ENCODE assay signal across 12 cellular contexts in the genomic region with DNA sequence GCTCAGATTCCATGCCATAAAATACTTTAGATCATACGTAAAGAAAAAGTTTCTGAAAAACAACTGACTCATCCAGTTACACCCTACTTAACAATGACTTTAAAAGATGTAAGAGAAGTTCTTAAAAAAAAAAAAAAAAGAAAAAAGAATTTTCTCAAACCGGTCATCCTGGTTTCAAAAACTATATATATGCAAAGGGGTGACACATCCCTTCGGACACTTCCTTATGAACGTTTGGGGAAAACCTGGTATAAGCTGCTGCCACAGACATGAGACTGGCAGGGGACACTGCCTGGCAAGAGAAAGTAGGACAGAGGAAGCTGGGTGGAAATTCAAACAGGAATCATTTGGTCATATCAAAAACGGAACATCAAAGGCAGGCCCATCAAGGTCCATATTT.
A peak's percentile ranks its signal among the peaks of the same experiment; 100 is the strongest.
DNase-seq lines count a peak whose midpoint lies in the region; ATAC-seq and TF ChIP-seq lines count a peak whose summit lies in the region.
"Had no signal": no experiment of that assay in that cellular context is flagged by ENCODE, and none has a peak within 500 bp of the region (broad histone marks: within the 10 kb centered on the region; RNA-seq: fewer than 3 reads in every experiment).

No MANE protein-coding gene starts in this region.

- DNase-seq in AG08396 (ENCODE audit: low spot score) (peak; percentile 26), PC-3 (peak; percentile 80), non-pigmented ciliary epithelial cell (ENCODE audit: low read depth) (peak; percentile 36), erythroblast (lab: John Stamatoyannopoulos, UW) (no peak), D341Med (ENCODE audit: low spot score) (no peak), GM13976 (ENCODE audit: low spot score) (no peak), MM.1S (no peak)
- DNase-seq: activated gamma-delta T cell; CD4-positive, CD25-positive, alpha-beta regulatory T cell; NCI-H1092 treated with DMSO at 0.1 percent for 48 hours; WERI-Rb-1 had no signal

- peak overlapping the region; percentile 89 for H3K27ac ChIP-seq in PC-3 (ENCODE audit: low read length)
- no peak overlapping the region for H3K27ac ChIP-seq in MM.1S (ENCODE audit: low read length)
- H3K27ac ChIP-seq: WERI-Rb-1 had no signal

- H2AFZ ChIP-seq in PC-3 (ENCODE audit: low read length) (no peak overlapping the region), MM.1S (ENCODE audit: low read length) (no peak overlapping the region)

- TF ChIP-seq CTCF in PC-3 (conservative IDR thresholded peaks at IDR 0.05; ENCODE audit: low read depth, low read length) (no peak), GM13976 (IDR thresholded peaks at IDR 0.05; ENCODE audit: borderline replicate concordance, control extremely low read depth, extremely low read depth, insufficient read depth, missing control alignments) (no peak), MM.1S (IDR thresholded peaks at IDR 0.05; ENCODE audit: low read length) (no peak)

- H3K27me3 ChIP-seq in PC-3 (ENCODE audit: low read length) (no peaks in the 10 kb centered on the region), MM.1S (replicated peaks; ENCODE audit: insufficient read depth, low read length) (no peaks in the 10 kb centered on the region)

- peak overlapping the region; percentile 69 for H3K4me2 ChIP-seq in PC-3 (ENCODE audit: low read length)
- no peak overlapping the region for H3K4me2 ChIP-seq in MM.1S (ENCODE audit: low read depth, low read length)

- H3K79me2 ChIP-seq in PC-3 (ENCODE audit: low read length), result peaks cover 15% of the 10 kb centered on the region
- no peaks in the 10 kb centered on the region for H3K79me2 ChIP-seq in MM.1S (ENCODE audit: low read length)

- peaks cover 29% of the 10 kb centered on the region for H3K4me1 ChIP-seq in PC-3 (ENCODE audit: insufficient read depth, low read length)
- H3K4me1 ChIP-seq in MM.1S (ENCODE audit: low read length), result no peaks in the 10 kb centered on the region

- CTCF ChIA-PET in PC-3 (lab: Charles Lee), result interaction anchor here (0.7 kb wide), 1 partner anchor 167 kb away, joined by 3 read pairs; no protein-coding TSS in a partner anchor

- intact Hi-C loops in PC-3 (cut with micrococcal nuclease), result no loop called here

- H4K20me1 ChIP-seq in PC-3 (ENCODE audit: low read length), result no peaks in the 10 kb centered on the region
- H4K20me1 ChIP-seq in MM.1S (ENCODE audit: insufficient read depth, low read length), result no peaks in the 10 kb centered on the region

- no peaks in the 10 kb centered on the region for H3K9me3 ChIP-seq in PC-3 (ENCODE audit: low read length)
- no peaks in the 10 kb centered on the region for H3K9me3 ChIP-seq in MM.1S (replicated peaks; ENCODE audit: insufficient read depth, low read length)

- peak; percentile 96 for ATAC-seq in PC-3
- ATAC-seq in esophagus mucosa, result peak; percentile 98

- H3K9ac ChIP-seq in PC-3 (ENCODE audit: low read length) (peak overlapping the region; percentile 58), MM.1S (ENCODE audit: low read length) (no peak overlapping the region)

- no peaks in the 10 kb centered on the region for H3F3A ChIP-seq in PC-3 (ENCODE audit: low read length, unreplicated experiment)
- H3F3A ChIP-seq in MM.1S (ENCODE audit: insufficient read depth, low read length), result no peaks in the 10 kb centered on the region

- no TSS peak for BruUV-seq in PC-3 (replicated peaks; lab: Mats Ljungman, UMichigan)

- H3K36me3 ChIP-seq in PC-3 (ENCODE audit: low read depth, low read length) (no peaks in the 10 kb centered on the region), MM.1S (replicated peaks; ENCODE audit: insufficient read depth, low read length) (no peaks in the 10 kb centered on the region)

- no peak for TF ChIP-seq POLR2A in erythroblast (IDR thresholded peaks at IDR 0.05; ENCODE audit: low read length)

- in situ Hi-C loops in GM13976 (cut with MboI; ENCODE audit: low sequenced_read_pairs, unreplicated experiment), result no loop called here

- POLR2A ChIA-PET in PC-3 (lab: Charles Lee; ENCODE audit: unreplicated experiment), result no interaction called here

- H3K4me3 ChIP-seq in PC-3 (ENCODE audit: low read length), result no peak overlapping the region
- H3K4me3 ChIP-seq in MM.1S (ENCODE audit: low read length), result no peak overlapping the region

- H3K9me2 ChIP-seq in PC-3 (replicated peaks; ENCODE audit: low read length) (no peaks in the 10 kb centered on the region), MM.1S (replicated peaks; ENCODE audit: insufficient read depth, low read length) (no peaks in the 10 kb centered on the region)

Comparison
In these comparisons a context has a peak if more than half of its experiments do, and no peak if none do; other contexts are left out.
1. DNase-seq: peak in AG08396 (single experiment), PC-3 (single experiment) and non-pigmented ciliary epithelial cell (single experiment); none in erythroblast (0 of 2), D341Med (single experiment), GM13976 (single experiment) and MM.1S (single experiment).